ENCODE assay signal across 7 cellular contexts in genomic region chr2:199485732-199486335, GRCh38. TPM values are rescaled to one million over a fixed set of nuclear protein-coding genes. Genes with fewer than 3 reads are reported as not detected.
DNase-seq lines count a peak whose midpoint lies in the region; ATAC-seq and TF ChIP-seq lines count a peak whose summit lies in the region.

No MANE protein-coding gene starts in this region.

- intact Hi-C loops in esophagus squamous epithelium (cut with DNase I) = no loop called here

- H3K4me1 ChIP-seq in esophagus squamous epithelium (no peaks in the 10 kb centered on the region), trophoblast cell (ENCODE audit: control insufficient read depth in 1 of 2, insufficient read depth in 2 of 2, low read length in 2 of 2) (peaks cover 0 to 2% of the 10 kb centered on the region in 2 experiments)

- no peak overlapping the region for H3K23ac ChIP-seq in trophoblast cell (ENCODE audit: low read length)

- H3K14ac ChIP-seq in trophoblast cell (ENCODE audit: low read length) = no peak overlapping the region

- no peak overlapping the region for H2BK120ac ChIP-seq in trophoblast cell (ENCODE audit: insufficient read depth, low read length, poor library complexity)

- H2BK12ac ChIP-seq in trophoblast cell (ENCODE audit: low read length) = no peak overlapping the region

- H3K9ac ChIP-seq in trophoblast cell (ENCODE audit: low read length) = no peak overlapping the region

- H3K18ac ChIP-seq in trophoblast cell (ENCODE audit: low read length) = no peak overlapping the region

- H3K9me3 ChIP-seq in esophagus squamous epithelium (no peaks in the 10 kb centered on the region), trophoblast cell (ENCODE audit: insufficient read depth, low read depth, low read length) (no peaks in the 10 kb centered on the region)

- DNase-seq in Daoy (ENCODE audit: low read depth) = peak; percentile 73
- DNase-seq in MV-4-11 (lab: John Stamatoyannopoulos, UW) = peak; percentile 36
- DNase-seq in SKM-1 treated with dmso at 0.1 percent for 144 hours (lab: John Stamatoyannopoulos, UW; ENCODE audit: unreplicated experiment) = peak; percentile 51
- no peak for DNase-seq in esophagus squamous epithelium (lab: John Stamatoyannopoulos, UW)
- peak; percentile 40 to 68 for DNase-seq in trophoblast cell

- H3K4ac ChIP-seq in trophoblast cell (ENCODE audit: low read depth, low read length) = no peak overlapping the region

- H2AK5ac ChIP-seq in trophoblast cell (ENCODE audit: low read length) = no peak overlapping the region

- TF ChIP-seq POLR2A in esophagus squamous epithelium (IDR thresholded peaks at IDR 0.05) = no peak

- no peak overlapping the region for H4K12ac ChIP-seq in trophoblast cell (ENCODE audit: low read depth, low read length)

- TF ChIP-seq CTCF in esophagus squamous epithelium (IDR thresholded peaks at IDR 0.05) = peak in 5 of 6 experiments; percentile 14 to 35 (median 29)

- H3K79me1 ChIP-seq in trophoblast cell (ENCODE audit: low read length) = no peaks in the 10 kb centered on the region

- peak; percentile 54 for ATAC-seq in GM21367 (IDR thresholded peaks at IDR 0.05; ENCODE audit: unreplicated experiment)
- ATAC-seq in GM19328 (IDR thresholded peaks at IDR 0.05; ENCODE audit: unreplicated experiment) = no peak

- no peaks in the 10 kb centered on the region for H3K36me3 ChIP-seq in esophagus squamous epithelium
- no peaks in the 10 kb centered on the region for H3K36me3 ChIP-seq in trophoblast cell (ENCODE audit: control insufficient read depth in 1 of 2, insufficient read depth in 2 of 2, low read length in 2 of 2)

- no peak overlapping the region for H2AFZ ChIP-seq in trophoblast cell (ENCODE audit: insufficient read depth, low read length, poor library complexity)

- H3K79me2 ChIP-seq in trophoblast cell (ENCODE audit: control insufficient read depth, insufficient read depth, low read length, poor library complexity) = no peaks in the 10 kb centered on the region

- WGBS in esophagus squamous epithelium, 2 donors = 21 to 23% methylated on average over 5 of the region's 5 CpGs
- no CpG with 5 or more reads among the region's 5 CpGs for WGBS in trophoblast cell (ENCODE audit: extremely low coverage, insufficient coverage, insufficient read length)

- H3K27ac ChIP-seq in esophagus squamous epithelium = no peak overlapping the region
- no peak overlapping the region for H3K27ac ChIP-seq in trophoblast cell (ENCODE audit: low read depth, low read length)

- no peak overlapping the region for H4K8ac ChIP-seq in trophoblast cell (ENCODE audit: low read depth, low read length)

- no peak overlapping the region for H3K4me2 ChIP-seq in trophoblast cell (ENCODE audit: low read length)

- no peak overlapping the region for H2BK5ac ChIP-seq in trophoblast cell (ENCODE audit: low read depth, low read length, poor library complexity)

- H4K91ac ChIP-seq in trophoblast cell (ENCODE audit: low read depth, low read length) = no peak overlapping the region

- H3K4me3 ChIP-seq in esophagus squamous epithelium (no peak overlapping the region), trophoblast cell (ENCODE audit: low read depth, low read length) (no peak overlapping the region)

- H3K27me3 ChIP-seq in esophagus squamous epithelium (peaks cover 0 to 27% (median 0%) of the 10 kb centered on the region in 4 donors), trophoblast cell (ENCODE audit: insufficient read depth, low read length) (no peaks in the 10 kb centered on the region)

RNA-seq across cellular contexts. Expression of gene SATB2, which starts 28.1 kb away (rescaled TPM):
- 8.2 and 11.5 TPM in 2 replicates for total RNA-seq in Daoy (2014; rRNA removed; shearing (Covaris generic))
- 1 to 10 TPM in 1 of 4 donors, under 1 TPM in 3; 0.87 to 1.1 (median 0.92) TPM for total RNA-seq in esophagus squamous epithelium
- polyA plus RNA-seq in trophoblast cell (2013) = 0.37 and 0.44 TPM in 2 replicates
